8 cellular contexts compared by ENCODE assay signal in genomic region chr9:33818832-33819500, GRCh38. TPM values are rescaled to one million over a fixed set of nuclear protein-coding genes. Genes with fewer than 3 reads are reported as not detected.
DNase-seq lines count a peak whose midpoint lies in the region; ATAC-seq, FAIRE-seq and TF ChIP-seq lines count a peak whose summit lies in the region.

No MANE protein-coding gene starts in this region.

- no peaks in the 10 kb centered on the region for H3K9me3 Mint-ChIP-seq in activated T-cell treated with anti-CD3 and anti-CD28 coated beads, Interleukin-2, amount 50 U/mL, for 72 hours
- no peaks in the 10 kb centered on the region for H3K9me3 Mint-ChIP-seq in astrocyte (ENCODE audit: unreplicated experiment)

- POLR2A ChIA-PET in HepG2 (lab: Yijun Ruan, JAX) = no interaction called here

- peak overlapping the region; percentile 95 for H3K27ac ChIP-seq in astrocyte (ENCODE audit: low read depth, low read length)
- peak overlapping the region; percentile 59 for H3K27ac ChIP-seq in HepG2 (ENCODE audit: extremely low read length, insufficient read depth, low read length)
- peak overlapping the region; percentile 97 to 100 (median 100) for H3K27ac ChIP-seq in transverse colon

- peaks cover 67% of the 10 kb centered on the region for H3K79me2 ChIP-seq in astrocyte (ENCODE audit: insufficient read depth, low read length)
- peaks cover 63% of the 10 kb centered on the region for H3K79me2 ChIP-seq in HepG2 (ENCODE audit: insufficient read depth, low read length)

- H3K4me2 ChIP-seq in astrocyte (ENCODE audit: low read length) = peak overlapping the region; percentile 91
- peak overlapping the region; percentile 92 for H3K4me2 ChIP-seq in HepG2 (ENCODE audit: low read depth, low read length)

- FAIRE-seq in astrocyte (lab: Jason Lieb, UNC) (no peak), HepG2 (lab: Jason Lieb, UNC) (no peak)

- peaks cover 17% of the 10 kb centered on the region for H3K4me1 ChIP-seq in astrocyte (ENCODE audit: insufficient read depth, low read length)
- peaks cover 49% of the 10 kb centered on the region for H3K4me1 ChIP-seq in HepG2 (ENCODE audit: insufficient read depth, low read length)
- peaks cover 27 to 70% (median 37%) of the 10 kb centered on the region in 4 donors for H3K4me1 ChIP-seq in transverse colon

- TF ChIP-seq POLR2A in HepG2 (IDR thresholded peaks at IDR 0.05; ENCODE audit: insufficient read depth in 1 of 2, low read depth in 2 of 2, low read length in 2 of 2) (no peak), transverse colon (IDR thresholded peaks at IDR 0.05) (no peak)

- peaks cover 50% of the 10 kb centered on the region for H4K20me1 ChIP-seq in astrocyte (ENCODE audit: insufficient read depth, low read length)
- H4K20me1 ChIP-seq in HepG2 (ENCODE audit: insufficient read depth, low read length) = peaks cover 29% of the 10 kb centered on the region

- no peaks in the 10 kb centered on the region for H3K36me3 ChIP-seq in astrocyte (ENCODE audit: insufficient read depth, low read length)
- no peaks in the 10 kb centered on the region for H3K36me3 ChIP-seq in HepG2 (replicated peaks in 1 of 2; ENCODE audit: control insufficient read depth in 1 of 2, insufficient read depth in 2 of 2, low read length in 2 of 2)
- no peaks in the 10 kb centered on the region for H3K36me3 ChIP-seq in transverse colon

- H3K9ac ChIP-seq in astrocyte (ENCODE audit: low read length) (peak overlapping the region; percentile 85), HepG2 (ENCODE audit: insufficient read depth, low read depth, low read length) (peak overlapping the region; percentile 92)

- TF ChIP-seq CTCF in astrocyte (IDR thresholded peaks at IDR 0.05; ENCODE audit: insufficient read depth, low read depth, low read length) (no peak), HepG2 (CRISPR knock-in tag; IDR thresholded peaks at IDR 0.05) (no peak), transverse colon (IDR thresholded peaks at IDR 0.05) (no peak), GM10266 (IDR thresholded peaks at IDR 0.05; ENCODE audit: control insufficient read depth, insufficient read depth, low read depth, missing control alignments) (no peak)

- intact Hi-C loops in HepG2 (cut with micrococcal nuclease; ENCODE audit: unreplicated experiment) = no loop called here
- intact Hi-C loops in transverse colon (cut with DNase I; ENCODE audit: low total_unique reads) = loop anchor here (10.0 kb wide), 1 partner anchor 106 kb away; no protein-coding TSS in a partner anchor

- CTCF ChIA-PET in HepG2 (lab: Yijun Ruan, JAX; ENCODE audit: low intra/inter-chr PET ratio, low total read pairs) = no interaction called here

- H3K27me3 ChIP-seq in astrocyte (ENCODE audit: insufficient read depth, low read length) (no peaks in the 10 kb centered on the region), HepG2 (ENCODE audit: control insufficient read depth in 1 of 2, insufficient read depth in 2 of 2, low read length in 2 of 2) (no peaks in the 10 kb centered on the region; a peak in 1 of 5 replicates), transverse colon (no peaks in the 10 kb centered on the region)

- 18% methylated on average over 5 of the region's 5 CpGs for WGBS in HepG2 (ENCODE audit: low lambda C conversion rate)
- 9 to 18% methylated on average over 5 of the region's 5 CpGs for WGBS in transverse colon (ENCODE audit: low coverage in 1 of 2), 2 donors

- H3K27me3 Mint-ChIP-seq in activated T-cell treated with anti-CD3 and anti-CD28 coated beads, Interleukin-2, amount 50 U/mL, for 72 hours (ENCODE audit: low read depth) = no peaks in the 10 kb centered on the region
- no peaks in the 10 kb centered on the region for H3K27me3 Mint-ChIP-seq in astrocyte (ENCODE audit: low read depth, unreplicated experiment)

- H2AFZ ChIP-seq in astrocyte (ENCODE audit: low read depth, low read length) = no peak overlapping the region
- no peak overlapping the region for H2AFZ ChIP-seq in HepG2 (ENCODE audit: low read length)

- peaks cover 6 to 10% of the 10 kb centered on the region in 2 donors for H3K36me3 Mint-ChIP-seq in activated T-cell treated with anti-CD3 and anti-CD28 coated beads, Interleukin-2, amount 50 U/mL, for 72 hours (ENCODE audit: insufficient read depth in 2 of 2)
- H3K36me3 Mint-ChIP-seq in astrocyte (ENCODE audit: low read depth, unreplicated experiment) = no peaks in the 10 kb centered on the region

- H3K4me3 Mint-ChIP-seq in activated T-cell treated with anti-CD3 and anti-CD28 coated beads, Interleukin-2, amount 50 U/mL, for 72 hours = peak overlapping the region; percentile 63 to 95
- H3K4me3 Mint-ChIP-seq in astrocyte (ENCODE audit: unreplicated experiment) = peak overlapping the region; percentile 97

- H3K9me3 ChIP-seq in astrocyte (ENCODE audit: insufficient read depth, low read depth, low read length) (no peaks in the 10 kb centered on the region), HepG2 (ENCODE audit: low read length) (no peaks in the 10 kb centered on the region), transverse colon (no peaks in the 10 kb centered on the region)

- no peak for DNase-seq in activated T-cell treated with anti-CD3 and anti-CD28 coated beads, Interleukin-2, amount 50 U/mL, for 72 hours
- DNase-seq in activated T-cell treated with anti-CD3 and anti-CD28 coated beads for 4 hours (no peak), astrocyte (ENCODE audit: low read depth) (peak; percentile 55), HepG2 (ENCODE audit: low spot score) (no peak), transverse colon (no peak), GM10266 (ENCODE audit: extremely low spot score) (no peak), NCI-H1048 (lab: John Stamatoyannopoulos, UW) (no peak), SIG-M5 treated with dmso at 0.1 percent for 504 hours (lab: John Stamatoyannopoulos, UW; ENCODE audit: unreplicated experiment) (no peak)

- TF ChIP-seq RAD21 in HepG2 (CRISPR knock-in tag; IDR thresholded peaks at IDR 0.05) = no peak

- TSS peak; percentile 51 for BruUV-seq in HepG2 (replicated peaks; lab: Mats Ljungman, UMichigan)

- peaks cover 61% of the 10 kb centered on the region for H3K4me1 Mint-ChIP-seq in activated T-cell treated with anti-CD3 and anti-CD28 coated beads, Interleukin-2, amount 50 U/mL, for 72 hours (ENCODE audit: low read depth)
- peaks cover 18% of the 10 kb centered on the region for H3K4me1 Mint-ChIP-seq in astrocyte (ENCODE audit: low read depth, unreplicated experiment)

- TF ChIP-seq EP300 in HepG2 (IDR thresholded peaks at IDR 0.05; ENCODE audit: low read depth in 2 of 2, low read length in 2 of 2) (no peak), HepG2 (CRISPR knock-in tag; IDR thresholded peaks at IDR 0.05; ENCODE audit: borderline replicate concordance) (no peak), transverse colon (IDR thresholded peaks at IDR 0.05; ENCODE audit: low read depth) (no peak)

- in situ Hi-C loops in HepG2 (cut with HindIII; ENCODE audit: extremely low pct_ligation_motif_present, low pct_unique_long_range_greater_than_20kb) (loop anchor here (5.0 kb wide), 1 partner anchor 33 kb away; no protein-coding TSS in a partner anchor), transverse colon (cut with MboI; ENCODE audit: low pct_ligation_motif_present in 1 of 4, low pct_unique_long_range_greater_than_20kb in 1 of 4, low sequenced_read_pairs in 3 of 4) (no loop called here)

- peak overlapping the region; percentile 81 for H3K4me3 ChIP-seq in astrocyte (ENCODE audit: insufficient read depth, low read depth, low read length)
- peak overlapping the region; percentile 69 to 93 (median 81); a peak in 5 of 6 replicates for H3K4me3 ChIP-seq in HepG2 (replicated peaks in 1 of 3; ENCODE audit: insufficient read depth in 1 of 3, low read depth in 2 of 3, low read length in 3 of 3)
- peak overlapping the region; percentile 72 to 96 (median 90) for H3K4me3 ChIP-seq in transverse colon

- ATAC-seq in activated T-cell treated with anti-CD3 and anti-CD28 coated beads, Interleukin-2, amount 50 U/mL, for 72 hours (replicated peaks in 1 of 2) = no peak
- ATAC-seq in HepG2 = no peak

- peak overlapping the region; percentile 99 for H3K27ac Mint-ChIP-seq in activated T-cell treated with anti-CD3 and anti-CD28 coated beads, Interleukin-2, amount 50 U/mL, for 72 hours
- H3K27ac Mint-ChIP-seq in astrocyte (ENCODE audit: unreplicated experiment) = peak overlapping the region; percentile 93

RNA-seq across cellular contexts. Expression of gene UBE2R2, which starts 2.0 kb away (rescaled TPM):
- total RNA-seq in activated T-cell treated with anti-CD3 and anti-CD28 coated beads, Interleukin-2, amount 50 U/mL, for 72 hours = 10 to 100 TPM; 58.1 to 59.7 TPM
- total RNA-seq in astrocyte (48.7 and 53.5 TPM in 2 replicates), HepG2 (2016; rRNA removed; fragmentation: Illumina TruSeq; extraction: Trizol) (14.8 and 19.5 TPM in 2 replicates), transverse colon (10 to 100 TPM; 13.9 to 30.8 (median 22.9) TPM)
- 8.2 and 8.4 TPM in 2 replicates for total RNA-seq in HepG2 (2016; cell fraction: cytosol; rRNA removed; fragmentation: Illumina TruSeq; extraction: Trizol; ENCODE audit: low read depth)
- 14.3 and 18.8 TPM in 2 replicates for total RNA-seq in HepG2 (2016; cell fraction: insoluble cytoplasmic fraction; rRNA removed; fragmentation: Illumina TruSeq; extraction: Trizol)
- 23.3 and 24.0 TPM in 2 replicates for total RNA-seq in HepG2 (2016; cell fraction: membrane; rRNA removed; fragmentation: Illumina TruSeq; extraction: Trizol)
- total RNA-seq in HepG2 (2016; cell fraction: nucleus; rRNA removed; fragmentation: Illumina TruSeq; extraction: Trizol) = 14.3 and 16.5 TPM in 2 replicates
- 17.2 and 20.9 TPM in 2 replicates for polyA plus RNA-seq in HepG2 (2011; rRNA removed)
- 13.0 and 19.2 TPM in 2 replicates for polyA plus RNA-seq in HepG2 (2011; cell fraction: cytosol; rRNA removed)
- 9.8 and 12.5 TPM in 2 replicates for polyA plus RNA-seq in HepG2 (2011; cell fraction: nucleus; rRNA removed)
- 38.4 and 43.1 TPM in 2 replicates for polyA plus RNA-seq in HepG2 (2012)
- 13.9 and 16.1 TPM in 2 replicates for polyA plus RNA-seq in HepG2 (2016; cell fraction: cytosol; fragmentation: Illumina TruSeq; extraction: Trizol; ENCODE audit: low read depth)
- 31.1 and 35.9 TPM in 2 replicates for polyA plus RNA-seq in HepG2 (2016; cell fraction: insoluble cytoplasmic fraction; fragmentation: Illumina TruSeq; extraction: Trizol; ENCODE audit: low read depth)
- 27.4 and 28.5 TPM in 2 replicates for polyA plus RNA-seq in HepG2 (2016; cell fraction: membrane; fragmentation: Illumina TruSeq; extraction: Trizol; ENCODE audit: low read depth)
- polyA plus RNA-seq in HepG2 (2016; cell fraction: nucleus; fragmentation: Illumina TruSeq; extraction: Trizol; ENCODE audit: insufficient read depth, low read depth) = 23.2 and 25.6 TPM in 2 replicates
- 14.9 and 19.7 TPM in 2 replicates for polyA minus RNA-seq in HepG2 (2011; rRNA and poly(A)+ RNA removed; ENCODE audit: low replicate concordance)
- polyA minus RNA-seq in HepG2 (2011; cell fraction: cytosol; rRNA and poly(A)+ RNA removed) = 23.7 and 26.6 TPM in 2 replicates
- 27.5 and 27.8 TPM in 2 replicates for polyA minus RNA-seq in HepG2 (2011; cell fraction: nucleus; rRNA and poly(A)+ RNA removed)

RNA-seq across cellular contexts. Expression of gene PRSS3, which starts 23.6 kb away (rescaled TPM):
- total RNA-seq in activated T-cell treated with anti-CD3 and anti-CD28 coated beads, Interleukin-2, amount 50 U/mL, for 72 hours = not detected
- total RNA-seq in astrocyte (not detected in 2 replicates), HepG2 (2016; rRNA removed; fragmentation: Illumina TruSeq; extraction: Trizol) (not detected in 2 replicates), transverse colon (100 to 1,000 TPM in 3 of 4 donors, 10 to 100 TPM in 1; 42.2 to 298 (median 113) TPM)
- total RNA-seq in HepG2 (2016; cell fraction: cytosol; rRNA removed; fragmentation: Illumina TruSeq; extraction: Trizol; ENCODE audit: low read depth) = not detected in 2 replicates
- total RNA-seq in HepG2 (2016; cell fraction: insoluble cytoplasmic fraction; rRNA removed; fragmentation: Illumina TruSeq; extraction: Trizol) = not detected in 2 replicates
- total RNA-seq in HepG2 (2016; cell fraction: membrane; rRNA removed; fragmentation: Illumina TruSeq; extraction: Trizol) = not detected in 2 replicates
- total RNA-seq in HepG2 (2016; cell fraction: nucleus; rRNA removed; fragmentation: Illumina TruSeq; extraction: Trizol) = not detected in 2 replicates
- polyA plus RNA-seq in HepG2 (2011; rRNA removed) = not detected in 2 replicates
- polyA plus RNA-seq in HepG2 (2011; cell fraction: cytosol; rRNA removed) = not detected in 2 replicates
- polyA plus RNA-seq in HepG2 (2011; cell fraction: nucleus; rRNA removed) = not detected in 2 replicates
- not detected in 2 replicates for polyA plus RNA-seq in HepG2 (2012)
- polyA plus RNA-seq in HepG2 (2016; cell fraction: cytosol; fragmentation: Illumina TruSeq; extraction: Trizol; ENCODE audit: low read depth) = not detected in 2 replicates
- not detected in 2 replicates for polyA plus RNA-seq in HepG2 (2016; cell fraction: insoluble cytoplasmic fraction; fragmentation: Illumina TruSeq; extraction: Trizol; ENCODE audit: low read depth)
- polyA plus RNA-seq in HepG2 (2016; cell fraction: membrane; fragmentation: Illumina TruSeq; extraction: Trizol; ENCODE audit: low read depth) = not detected in 2 replicates
- not detected in 2 replicates for polyA plus RNA-seq in HepG2 (2016; cell fraction: nucleus; fragmentation: Illumina TruSeq; extraction: Trizol; ENCODE audit: insufficient read depth, low read depth)
- not detected in 2 replicates for polyA minus RNA-seq in HepG2 (2011; rRNA and poly(A)+ RNA removed; ENCODE audit: low replicate concordance)
- not detected in 2 replicates for polyA minus RNA-seq in HepG2 (2011; cell fraction: cytosol; rRNA and poly(A)+ RNA removed)
- not detected in 2 replicates for polyA minus RNA-seq in HepG2 (2011; cell fraction: nucleus; rRNA and poly(A)+ RNA removed)

Comparison
In these comparisons a context has a peak if more than half of its experiments do, and no peak if none do; other contexts are left out.
1. RNA of gene PRSS3, which starts 23.6 kb away (total RNA-seq): 42.2 to 298 TPM in transverse colon; not detected in astrocyte, not detected in activated T-cell treated with anti-CD3 and anti-CD28 coated beads, Interleukin-2, amount 50 U/mL, for 72 hours and not detected in HepG2; every median in the first group is over 10 times any median in the second.
2. Peak in every context shown above with its lines, with median percentiles within 50 percentile points of each other: H3K27ac ChIP-seq and H3K4me3 ChIP-seq.